Comparison of ENCODE assay signal across 14 cellular contexts in the genomic region with DNA sequence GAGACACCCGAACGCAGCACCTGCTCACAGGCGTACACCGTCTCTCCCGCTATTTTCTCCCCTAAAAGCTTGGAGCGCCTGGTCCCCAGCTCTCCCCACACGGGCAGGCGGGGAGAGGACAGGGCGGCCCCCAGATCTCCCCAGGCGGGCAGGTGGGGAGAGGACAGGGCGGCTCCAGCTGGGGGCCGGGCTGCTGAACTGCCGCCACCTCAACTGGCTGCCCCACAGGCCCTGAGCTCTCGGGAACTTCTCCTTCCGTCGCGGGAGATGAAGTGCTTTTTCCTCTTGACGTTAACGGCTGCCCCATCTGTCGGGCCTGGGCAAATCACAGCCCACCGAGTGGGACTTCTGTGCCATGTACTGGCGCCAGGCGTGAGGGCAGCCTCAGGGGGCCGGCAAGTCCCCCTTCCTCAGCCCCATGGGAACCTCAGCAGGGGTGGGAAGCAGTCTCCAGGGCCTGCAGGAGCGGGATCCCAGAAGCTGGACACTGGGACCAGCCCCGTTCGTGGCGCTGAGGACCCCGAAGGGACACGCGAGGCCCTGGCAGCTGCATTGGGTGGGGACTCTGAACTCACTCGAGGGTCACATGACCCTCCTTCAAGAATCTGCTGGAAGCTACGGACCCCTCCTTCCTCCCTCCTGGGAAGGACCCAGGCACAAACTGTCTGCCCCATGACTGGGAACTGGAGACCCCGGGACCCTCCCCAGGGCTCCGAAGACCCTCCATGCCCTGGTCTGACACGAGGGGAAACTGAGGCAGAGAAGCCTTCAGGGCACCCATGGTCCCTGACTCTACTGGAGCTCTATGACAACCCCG. TPM values are rescaled to one million over a fixed set of nuclear protein-coding genes. Genes with fewer than 3 reads are reported as not detected.
DNase-seq lines count a peak whose midpoint lies in the region; ATAC-seq and TF ChIP-seq lines count a peak whose summit lies in the region.
"Had no signal": no experiment of that assay in that cellular context is flagged by ENCODE, and none has a peak within 500 bp of the region (broad histone marks: within the 10 kb centered on the region; RNA-seq: fewer than 3 reads in every experiment).

No MANE protein-coding gene starts in this region.

- H3K36me3 ChIP-seq in parathyroid adenoma (ENCODE audit: control insufficient read depth, insufficient read depth, low read length) (no peaks in the 10 kb centered on the region), neural progenitor cell (no peaks in the 10 kb centered on the region)

- peak overlapping the region; percentile 64 for H3K27ac ChIP-seq in parathyroid adenoma
- H3K27ac ChIP-seq in neural progenitor cell: no peak overlapping the region

- H3K27me3 ChIP-seq in parathyroid adenoma (ENCODE audit: control insufficient read depth, insufficient read depth, low read length) (no peaks in the 10 kb centered on the region), neural progenitor cell (no peaks in the 10 kb centered on the region)

- H2AFZ ChIP-seq in parathyroid adenoma: no peak overlapping the region
- H2AFZ ChIP-seq in neural progenitor cell (replicated peaks): no peak overlapping the region

- H3K4me2 ChIP-seq in parathyroid adenoma (ENCODE audit: low read length): no peak overlapping the region
- no peak overlapping the region for H3K4me2 ChIP-seq in neural progenitor cell

- intact Hi-C loops in CD14-positive monocyte (cut with micrococcal nuclease): no loop called here

- H3K4me3 Mint-ChIP-seq in endothelial cell (ENCODE audit: unreplicated experiment): no peak overlapping the region
- no peak overlapping the region for H3K4me3 Mint-ChIP-seq in neural progenitor cell
- H3K4me3 Mint-ChIP-seq in CD14-positive monocyte: peak overlapping the region in 1 of 2 donors; percentile 72

- H3K79me2 ChIP-seq in parathyroid adenoma (no peaks in the 10 kb centered on the region), neural progenitor cell (ENCODE audit: low read depth) (no peaks in the 10 kb centered on the region)

- H3K9ac ChIP-seq in parathyroid adenoma: no peak overlapping the region
- no peak overlapping the region for H3K9ac ChIP-seq in neural progenitor cell

- H3K4me3 ChIP-seq in parathyroid adenoma (ENCODE audit: low read depth, low read length) (peak overlapping the region; percentile 22), neural progenitor cell (no peak overlapping the region)

- no peaks in the 10 kb centered on the region for H3K4me1 ChIP-seq in parathyroid adenoma
- H3K4me1 ChIP-seq in neural progenitor cell: no peaks in the 10 kb centered on the region

- H3K9me3 Mint-ChIP-seq in endothelial cell (ENCODE audit: unreplicated experiment) (no peaks in the 10 kb centered on the region), neural progenitor cell (peaks cover 2% of the 10 kb centered on the region), CD14-positive monocyte (peaks cover 0 to 8% (median 2%) of the 10 kb centered on the region in 7 donors)

- no peaks in the 10 kb centered on the region for H3K9me3 ChIP-seq in parathyroid adenoma (ENCODE audit: control insufficient read depth, low read length)
- no peaks in the 10 kb centered on the region for H3K9me3 ChIP-seq in neural progenitor cell (ENCODE audit: low read depth)

- no peak for TF ChIP-seq CTCF in endothelial cell (IDR thresholded peaks at IDR 0.05; ENCODE audit: unreplicated experiment)
- TF ChIP-seq CTCF in parathyroid adenoma (IDR thresholded peaks at IDR 0.05): no peak
- TF ChIP-seq CTCF in GM10266 (IDR thresholded peaks at IDR 0.05; ENCODE audit: control insufficient read depth, insufficient read depth, low read depth, missing control alignments): no peak
- no peak for TF ChIP-seq CTCF in neural progenitor cell (IDR thresholded peaks at IDR 0.05)
- TF ChIP-seq CTCF in CD14-positive monocyte (IDR thresholded peaks at IDR 0.05): no peak

- H3K27ac Mint-ChIP-seq in endothelial cell (ENCODE audit: unreplicated experiment): peak overlapping the region; percentile 98
- no peak overlapping the region for H3K27ac Mint-ChIP-seq in neural progenitor cell
- no peak overlapping the region for H3K27ac Mint-ChIP-seq in CD14-positive monocyte
- H3K27ac Mint-ChIP-seq: CD4-positive, alpha-beta memory T cell had no signal

- H3K27me3 Mint-ChIP-seq in endothelial cell (ENCODE audit: unreplicated experiment): peaks cover 5% of the 10 kb centered on the region
- peaks cover 6% of the 10 kb centered on the region for H3K27me3 Mint-ChIP-seq in neural progenitor cell (ENCODE audit: insufficient read depth, low read depth)
- peaks cover 66 to 93% (median 89%) of the 10 kb centered on the region in 3 donors for H3K27me3 Mint-ChIP-seq in CD14-positive monocyte (ENCODE audit: low read depth in 3 of 3)

- DNase-seq in GDM1 (lab: John Stamatoyannopoulos, UW) (peak; percentile 66), NCI-H2171 treated with DMSO at 0.1 percent for 48 hours (lab: John Stamatoyannopoulos, UW) (peak; percentile 56), endothelial cell (ENCODE audit: low spot score) (no peak), GM10266 (ENCODE audit: extremely low spot score) (no peak), neural progenitor cell (ENCODE audit: low spot score) (no peak), CD14-positive monocyte (ENCODE audit: low spot score) (no peak)
- DNase-seq: activated CD8-positive, alpha-beta memory T cell treated with anti-CD3 and anti-CD28 coated beads, Interleukin-2, amount 50 U/mL, for 4 hours; anterior cingulate cortex; CD4-positive, alpha-beta memory T cell; NCI-H2107; RPMI8226; small intestine had no signal

- H3F3A ChIP-seq in neural progenitor cell (ENCODE audit: low read depth): no peaks in the 10 kb centered on the region

- H3K36me3 Mint-ChIP-seq in endothelial cell (ENCODE audit: low read depth, unreplicated experiment) (peaks cover 3% of the 10 kb centered on the region), neural progenitor cell (no peaks in the 10 kb centered on the region), CD14-positive monocyte (peaks cover 0 to 4% of the 10 kb centered on the region in 2 donors)
- H3K36me3 Mint-ChIP-seq: CD4-positive, alpha-beta memory T cell had no signal

- no peaks in the 10 kb centered on the region for H4K20me1 ChIP-seq in neural progenitor cell (ENCODE audit: low read depth)

- H3K4me1 Mint-ChIP-seq in endothelial cell (ENCODE audit: unreplicated experiment) (peaks cover 18% of the 10 kb centered on the region), neural progenitor cell (peaks cover 10% of the 10 kb centered on the region), CD14-positive monocyte (peaks cover 30% of the 10 kb centered on the region)

- no peak for ATAC-seq in GM21528 (IDR thresholded peaks at IDR 0.05; ENCODE audit: low FRiP score, unreplicated experiment)

RNA-seq across cellular contexts. Expression of gene EGFL7, which starts 5.7 kb away (rescaled TPM):
- 945 TPM for total RNA-seq in endothelial cell (ENCODE audit: unreplicated experiment)
- 16.5 and 47.4 TPM in 2 replicates for total RNA-seq in neural progenitor cell (ENCODE audit: low replicate concordance)
- polyA plus RNA-seq in CD14-positive monocyte: 1 to 10 TPM; 2.2 to 2.8 TPM
- total RNA-seq: CD4-positive, alpha-beta memory T cell had no signal

RNA-seq across cellular contexts. Expression of gene AGPAT2, which starts 30.3 kb away (rescaled TPM):
- 38.9 TPM for total RNA-seq in endothelial cell (ENCODE audit: unreplicated experiment)
- total RNA-seq in neural progenitor cell (ENCODE audit: low replicate concordance): 2.4 and 3.4 TPM in 2 replicates
- 100 to 1,000 TPM; 116 to 139 TPM for polyA plus RNA-seq in CD14-positive monocyte

RNA-seq across cellular contexts. Expression of gene DIPK1B, which starts 55.4 kb away (rescaled TPM):
- total RNA-seq in endothelial cell (ENCODE audit: unreplicated experiment) (293 TPM), neural progenitor cell (ENCODE audit: low replicate concordance) (11.8 and 52.8 TPM in 2 replicates)
- under 1 TPM in 1 of 2 donors, not detected in 1; 0.10 TPM for polyA plus RNA-seq in CD14-positive monocyte
- total RNA-seq: CD4-positive, alpha-beta memory T cell had no signal
- polyA plus RNA-seq: CD4-positive, alpha-beta memory T cell had no signal

Comparison
In these comparisons a context has a peak if more than half of its experiments do, and no peak if none do; other contexts are left out.
1. DNase-seq: peak in GDM1 (single experiment) and NCI-H2171 treated with DMSO at 0.1 percent for 48 hours (single experiment); none in endothelial cell (single experiment), GM10266 (single experiment), neural progenitor cell (single experiment) and CD14-positive monocyte (single experiment).
2. RNA of gene EGFL7, which starts 5.7 kb away (total RNA-seq): 945 TPM in endothelial cell (single experiment); 16.5 to 47.4 TPM in neural progenitor cell; every median in the first group is over 10 times any median in the second.